ENCODE assay signal across 11 cellular contexts in genomic region chr5:143812085-143812705, GRCh38. TPM values are rescaled to one million over a fixed set of nuclear protein-coding genes. Genes with fewer than 3 reads are reported as not detected.
A peak's percentile ranks its signal among the peaks of the same experiment; 100 is the strongest.
DNase-seq lines count a peak whose midpoint lies in the region; ATAC-seq lines count a peak whose summit lies in the region.
"Had no signal": no experiment of that assay in that cellular context is flagged by ENCODE, and none has a peak within 500 bp of the region (broad histone marks: within the 10 kb centered on the region; RNA-seq: fewer than 3 reads in every experiment).

HMHB1 (plus strand) TSS chr5:143812161.

- no peaks in the 10 kb centered on the region for H4K20me1 ChIP-seq in BLaER1 treated with 17β-estradiol and CSF1 and Interleukin-3, amounts not matched to agents 10 nM and 100 nM

- H2BK5ac ChIP-seq in mesendoderm (ENCODE audit: low read length): no peak within 1 kb of the TSS

- H3K4me2 ChIP-seq in BLaER1 treated with 17β-estradiol and CSF1 and Interleukin-3, amounts not matched to agents 10 nM and 100 nM: peak within 1 kb of the TSS; percentile 79 to 97 (median 85)
- H3K4me2 ChIP-seq in mesendoderm (ENCODE audit: low read length): no peak within 1 kb of the TSS

- H3K9me3 ChIP-seq in BLaER1 treated with 17β-estradiol and CSF1 and Interleukin-3, amounts not matched to agents 10 nM and 100 nM (replicated peaks in 1 of 11): peaks cover 6 to 40% (median 22%) of the 10 kb centered on the region in 11 experiments; a peak in 20 of 22 replicates
- H3K9me3 ChIP-seq: ascending aorta, testis had no signal

- no peak within 1 kb of the TSS for H2BK15ac ChIP-seq in mesendoderm (replicated peaks; ENCODE audit: low read depth)

- H3K27me3 ChIP-seq in BLaER1 treated with 17β-estradiol and CSF1 and Interleukin-3, amounts not matched to agents 10 nM and 100 nM: no peaks in the 10 kb centered on the region
- H3K27me3 ChIP-seq in mesendoderm (ENCODE audit: insufficient read depth, low read length, poor library complexity): no peaks in the 10 kb centered on the region
- H3K27me3 ChIP-seq: ascending aorta, testis had no signal

- H3K79me1 ChIP-seq in mesendoderm (ENCODE audit: low read length): no peaks in the 10 kb centered on the region

- no peak within 1 kb of the TSS for H4K5ac ChIP-seq in mesendoderm (ENCODE audit: low read length)

- peaks cover 0 to 20% (median 0%) of the 10 kb centered on the region in 11 experiments; a peak in 4 of 22 replicates for H3K36me3 ChIP-seq in BLaER1 treated with 17β-estradiol and CSF1 and Interleukin-3, amounts not matched to agents 10 nM and 100 nM
- H3K36me3 ChIP-seq in mesendoderm (ENCODE audit: control insufficient read depth, insufficient read depth, low read length): no peaks in the 10 kb centered on the region
- H3K36me3 ChIP-seq: ascending aorta had no signal

- DNase-seq in activated T-cell treated with anti-CD3 and anti-CD28 coated beads, Interleukin-2, amount 50 U/mL, for 48 hours: peak; percentile 20 to 26
- DNase-seq in mesendoderm: no peak
- DNase-seq in HT-29 (ENCODE audit: low spot score): no peak
- DNase-seq: testis had no signal

- no peak within 1 kb of the TSS for H2AK5ac ChIP-seq in mesendoderm (ENCODE audit: low read length)

- no peak within 1 kb of the TSS for H2BK120ac ChIP-seq in mesendoderm (ENCODE audit: low read depth, low read length)

- H3K56ac ChIP-seq in mesendoderm (ENCODE audit: low read length): no peak within 1 kb of the TSS

- peak within 1 kb of the TSS in 10 of 11 experiments; percentile 0 to 98 (median 85); a peak in 18 of 22 replicates for H3K27ac ChIP-seq in BLaER1 treated with 17β-estradiol and CSF1 and Interleukin-3, amounts not matched to agents 10 nM and 100 nM
- no peak within 1 kb of the TSS for H3K27ac ChIP-seq in mesendoderm (ENCODE audit: low read depth, low read length)
- H3K27ac ChIP-seq: ascending aorta, testis had no signal

- no peak within 1 kb of the TSS for H3K23ac ChIP-seq in mesendoderm (ENCODE audit: low read length)

- H3K18ac ChIP-seq in mesendoderm (ENCODE audit: low read length): no peak within 1 kb of the TSS

- H3K9ac ChIP-seq in BLaER1 treated with 17β-estradiol and CSF1 and Interleukin-3, amounts not matched to agents 10 nM and 100 nM: peak within 1 kb of the TSS in 10 of 11 experiments; percentile 46 to 88 (median 70); a peak in 20 of 22 replicates
- H3K9ac ChIP-seq in mesendoderm (ENCODE audit: low read length): no peak within 1 kb of the TSS

- peak within 1 kb of the TSS in 9 of 10 experiments; percentile 27 to 63 (median 53); a peak in 18 of 20 replicates for H3K4me3 ChIP-seq in BLaER1 treated with 17β-estradiol and CSF1 and Interleukin-3, amounts not matched to agents 10 nM and 100 nM
- no peak within 1 kb of the TSS for H3K4me3 ChIP-seq in mesendoderm (ENCODE audit: low read length)
- H3K4me3 ChIP-seq: ascending aorta, testis had no signal

- H4K8ac ChIP-seq in mesendoderm (ENCODE audit: low read depth, low read length): no peak within 1 kb of the TSS

- ATAC-seq in GM18511 (IDR thresholded peaks at IDR 0.05; ENCODE audit: unreplicated experiment) (peak; percentile 73), HG03139 (IDR thresholded peaks at IDR 0.05; ENCODE audit: unreplicated experiment) (peak; percentile 54), GM21367 (IDR thresholded peaks at IDR 0.05; ENCODE audit: unreplicated experiment) (no peak), GM19328 (IDR thresholded peaks at IDR 0.05; ENCODE audit: unreplicated experiment) (no peak)

- WGBS in mesendoderm (ENCODE audit: extremely low coverage, insufficient coverage, low lambda C conversion rate): no CpG with 5 or more reads among the region's 16 CpGs

- H3K79me2 ChIP-seq in mesendoderm (ENCODE audit: control insufficient read depth, insufficient read depth, low read length): no peaks in the 10 kb centered on the region

- H3K4ac ChIP-seq in mesendoderm (ENCODE audit: low read depth, low read length): no peak within 1 kb of the TSS

- peaks cover 24 to 78% (median 57%) of the 10 kb centered on the region in 10 experiments for H3K4me1 ChIP-seq in BLaER1 treated with 17β-estradiol and CSF1 and Interleukin-3, amounts not matched to agents 10 nM and 100 nM
- H3K4me1 ChIP-seq in mesendoderm (ENCODE audit: control insufficient read depth, low read depth, low read length): no peaks in the 10 kb centered on the region
- H3K4me1 ChIP-seq: ascending aorta, testis had no signal

RNA-seq across cellular contexts. Expression of gene HMHB1, which starts in this region (rescaled TPM):
- polyA plus RNA-seq in mesendoderm (2013, experiment 1 of 2): not detected
- not detected for polyA plus RNA-seq in mesendoderm (2013, experiment 2 of 2)
- total RNA-seq in HT-29 (2014; rRNA removed; shearing (Covaris generic)): not detected in 2 replicates
- total RNA-seq: ascending aorta; T-helper 2 cell treated with Interferon-gamma antibody and Interleukin-4, amounts not matched to agents 100 ng/mL and 5 ng/mL, for 36 hours; testis had no signal

Comparison
In these comparisons a context has a peak if more than half of its experiments do, and no peak if none do; other contexts are left out.
1. ATAC-seq: peak in GM18511 (single experiment) and HG03139 (single experiment); none in GM21367 (single experiment) and GM19328 (single experiment).
2. DNase-seq: peak in activated T-cell treated with anti-CD3 and anti-CD28 coated beads, Interleukin-2, amount 50 U/mL, for 48 hours (2 of 2); none in mesendoderm (single experiment) and HT-29 (single experiment).